15 cellular contexts compared by ENCODE assay signal in genomic region chr4:76526585-76526990, GRCh38.
DNase-seq lines count a peak whose midpoint lies in the region; ATAC-seq and TF ChIP-seq lines count a peak whose summit lies in the region.
"Had no signal": no experiment of that assay in that cellular context is flagged by ENCODE, and none has a peak within 500 bp of the region (broad histone marks: within the 10 kb centered on the region; RNA-seq: fewer than 3 reads in every experiment).

No MANE protein-coding gene starts in this region.

- H3K4me1 Mint-ChIP-seq in nephron progenitor cell, result peaks cover 17% of the 10 kb centered on the region

- CTCF ChIA-PET in OCI-LY7 (lab: Charles Lee; ENCODE audit: unreplicated experiment), result no interaction called here

- no peaks in the 10 kb centered on the region for H3K36me3 Mint-ChIP-seq in nephron progenitor cell (ENCODE audit: low read depth)
- H3K36me3 Mint-ChIP-seq: natural killer cell treated with Interleukin-12 subunit alpha and Interleukin-12 subunit beta and Interleukin-15 and Interleukin-18, amount 100 ng/mL, for 72 hours had no signal

- H3K79me2 ChIP-seq in OCI-LY7 (ENCODE audit: insufficient read depth, low read depth, low read length), result no peaks in the 10 kb centered on the region

- BruUV-seq in OCI-LY7 (replicated peaks; lab: Mats Ljungman, UMichigan), result no TSS peak

- no peak overlapping the region for H3K4me3 Mint-ChIP-seq in nephron progenitor cell
- H3K4me3 Mint-ChIP-seq: activated T-cell treated with anti-CD3 and anti-CD28 coated beads, Interleukin-2, amount 50 U/mL, for 72 hours; natural killer cell treated with Interleukin-12 subunit alpha and Interleukin-12 subunit beta and Interleukin-15 and Interleukin-18, amount 100 ng/mL, for 72 hours had no signal

- intact Hi-C loops in body of pancreas (cut with DNase I) (no loop called here), upper lobe of right lung (cut with DNase I) (no loop called here), OCI-LY7 (cut with micrococcal nuclease; ENCODE audit: unreplicated experiment) (no loop called here)

- peak in 2 of 3 donors; percentile 38 to 39 for TF ChIP-seq POLR2A in body of pancreas (IDR thresholded peaks at IDR 0.05)

- H3K27me3 ChIP-seq in body of pancreas (no peaks in the 10 kb centered on the region), upper lobe of right lung (no peaks in the 10 kb centered on the region)

- DNase-seq in SIG-M5 treated with dmso at 0.1 percent for 504 hours (lab: John Stamatoyannopoulos, UW; ENCODE audit: unreplicated experiment) (peak; percentile 35), SIG-M5 (lab: John Stamatoyannopoulos, UW) (no peak), body of pancreas (peak; percentile 44 to 80 (median 71)), kidney glomerular epithelial cell (lab: John Stamatoyannopoulos, UW) (peak; percentile 34), upper lobe of right lung (no peak), OCI-LY7 (ENCODE audit: low spot score) (no peak), NCI-H2171 treated with DMSO at 0.1 percent for 48 hours (lab: John Stamatoyannopoulos, UW) (no peak), nephron progenitor cell (no peak)
- DNase-seq: activated T-cell treated with anti-CD3 and anti-CD28 coated beads, Interleukin-2, amount 50 U/mL, for 72 hours; cortex of kidney; glutamatergic neuron; NCI-H1930; stimulated activated CD4-positive, alpha-beta T cell treated with anti-CD3 and anti-CD28 coated beads, Interleukin-2, amount 100 ng/mL, for 48 hours; T1000 had no signal

- WGBS in body of pancreas, 2 donors, result 13 to 15% methylated on average over 2 of the region's 2 CpGs

- POLR2A ChIA-PET in OCI-LY7 (lab: Charles Lee), result no interaction called here

- no peak overlapping the region for H3K4me2 ChIP-seq in OCI-LY7 (ENCODE audit: low read length)

- no peak overlapping the region for H2AFZ ChIP-seq in OCI-LY7 (ENCODE audit: low read length)

- H4K20me1 ChIP-seq in OCI-LY7 (ENCODE audit: insufficient read depth, low read length), result no peaks in the 10 kb centered on the region

- TF ChIP-seq CTCF in body of pancreas (IDR thresholded peaks at IDR 0.05) (peak in 1 of 7 experiments; percentile 4), upper lobe of right lung (IDR thresholded peaks at IDR 0.05) (no peak), OCI-LY7 (conservative IDR thresholded peaks at IDR 0.05; ENCODE audit: low read length) (no peak), nephron progenitor cell (IDR thresholded peaks at IDR 0.05) (no peak)

- H3K36me3 ChIP-seq in body of pancreas (replicated peaks in 1 of 2; ENCODE audit: insufficient read depth in 1 of 2, low read depth in 2 of 2) (no peaks in the 10 kb centered on the region), upper lobe of right lung (no peaks in the 10 kb centered on the region), OCI-LY7 (ENCODE audit: insufficient read depth, low read length) (no peaks in the 10 kb centered on the region)

- H3K4me3 ChIP-seq in body of pancreas (no peak overlapping the region), upper lobe of right lung (no peak overlapping the region), OCI-LY7 (ENCODE audit: low read depth, low read length, poor library complexity, severe bottlenecking) (no peak overlapping the region)

- H3K27me3 Mint-ChIP-seq in nephron progenitor cell (ENCODE audit: low read depth, poor library complexity), result peaks cover 2% of the 10 kb centered on the region

- H3K27ac ChIP-seq in body of pancreas (peak overlapping the region; percentile 52 to 84 (median 80)), upper lobe of right lung (peak overlapping the region; percentile 18), OCI-LY7 (ENCODE audit: low read depth, low read length, poor library complexity, severe bottlenecking) (no peak overlapping the region)

- H3K27ac Mint-ChIP-seq in nephron progenitor cell, result no peak overlapping the region
- H3K27ac Mint-ChIP-seq: activated T-cell treated with anti-CD3 and anti-CD28 coated beads, Interleukin-2, amount 50 U/mL, for 72 hours; natural killer cell treated with Interleukin-12 subunit alpha and Interleukin-12 subunit beta and Interleukin-15 and Interleukin-18, amount 100 ng/mL, for 72 hours had no signal

- H3K4me1 ChIP-seq in body of pancreas (peaks cover 30% of the 10 kb centered on the region), upper lobe of right lung (peaks cover 4% of the 10 kb centered on the region), OCI-LY7 (ENCODE audit: insufficient read depth, low read length, poor library complexity, severe bottlenecking) (no peaks in the 10 kb centered on the region)

- peaks cover 8% of the 10 kb centered on the region for H3K9me3 Mint-ChIP-seq in nephron progenitor cell
- H3K9me3 Mint-ChIP-seq: activated T-cell treated with anti-CD3 and anti-CD28 coated beads, Interleukin-2, amount 50 U/mL, for 72 hours; natural killer cell treated with Interleukin-12 subunit alpha and Interleukin-12 subunit beta and Interleukin-15 and Interleukin-18, amount 100 ng/mL, for 72 hours had no signal

- H3K9me2 ChIP-seq in OCI-LY7 (ENCODE audit: insufficient read depth, low read length), result no peaks in the 10 kb centered on the region

- H3K9me3 ChIP-seq in body of pancreas, result no peaks in the 10 kb centered on the region
- H3K9me3 ChIP-seq in upper lobe of right lung, result no peaks in the 10 kb centered on the region
- no peaks in the 10 kb centered on the region for H3K9me3 ChIP-seq in OCI-LY7 (ENCODE audit: low read length)

- ATAC-seq in body of pancreas (peak; percentile 97), upper lobe of right lung (peak; percentile 97)
- ATAC-seq: activated T-cell treated with anti-CD3 and anti-CD28 coated beads, Interleukin-2, amount 50 U/mL, for 72 hours had no signal

Comparison
In these comparisons a context has a peak if more than half of its experiments do, and no peak if none do; other contexts are left out.
1. DNase-seq: peak in SIG-M5 treated with dmso at 0.1 percent for 504 hours (single experiment), body of pancreas (4 of 4) and kidney glomerular epithelial cell (single experiment); none in SIG-M5 (single experiment), upper lobe of right lung (single experiment), OCI-LY7 (single experiment), NCI-H2171 treated with DMSO at 0.1 percent for 48 hours (single experiment) and nephron progenitor cell (single experiment).